7 cellular contexts compared by ENCODE assay signal in genomic region chr9:21813575-21814473, GRCh38. TPM values are rescaled to one million over a fixed set of nuclear protein-coding genes. Genes with fewer than 3 reads are reported as not detected.
DNase-seq lines count a peak whose midpoint lies in the region; ATAC-seq and TF ChIP-seq lines count a peak whose summit lies in the region.

No MANE protein-coding gene starts in this region.

- peaks cover 5 to 38% of the 10 kb centered on the region in 2 experiments; a peak in 3 of 4 replicates for H3K4me1 ChIP-seq in HCT116 (ENCODE audit: control insufficient read depth in 1 of 2, insufficient read depth in 2 of 2, low read length in 2 of 2)

- no peaks in the 10 kb centered on the region for H3K9me3 ChIP-seq in HCT116 (ENCODE audit: control insufficient read depth in 1 of 2, insufficient read depth in 1 of 2, low read depth in 1 of 2, low read length in 2 of 2)
- H3K9me3 ChIP-seq in T-helper 17 cell (ENCODE audit: control insufficient read depth, low read length, poor library complexity, severe bottlenecking), result no peaks in the 10 kb centered on the region

- no peaks in the 10 kb centered on the region for H3K9me2 ChIP-seq in HCT116 (ENCODE audit: insufficient read depth)

- H3K27ac ChIP-seq in HCT116 (ENCODE audit: low read depth, low read length), result peak overlapping the region; percentile 11

- no peaks in the 10 kb centered on the region for H3K27me3 Mint-ChIP-seq in T-helper 17 cell

- ATAC-seq in HCT116 (peak; percentile 24; the same call in 1 of the 2 replicates), T-helper 17 cell (peak; percentile 77), left colon (peak; percentile 89)

- CTCF ChIA-PET in GM10248 (lab: Yijun Ruan, JAX) (interaction anchor here (0.6 to 11.2 kb wide), 60 partner anchors 8 to 646 kb away, joined by 3 to 179 read pairs (median 4); partner anchors contain the start of genes CDKN2B and MTAP), HCT116 (lab: Charles Lee) (interaction anchor here (0.7 to 3.5 kb wide), 20 partner anchors 12 to 639 kb away, joined by 3 to 41 read pairs (median 6); partner anchors contain the start of genes CDKN2B and MTAP)

- RAD21 ChIA-PET in HCT116 (lab: Charles Lee; ENCODE audit: low non-redundant PET in 1 of 2, low total read pairs in 2 of 2, uncharacterized antibody in 2 of 2, unreplicated experiment in 2 of 2), result interaction anchor here (0.6 to 2.0 kb wide), 4 partner anchors 11 to 425 kb away, joined by 4 to 6 read pairs (median 6); partner anchors contain the start of gene CDKN2B (in 1 of the 2)

- H3K36me3 ChIP-seq in HCT116 (ENCODE audit: control insufficient read depth in 1 of 2, insufficient read depth in 2 of 2, low read length in 2 of 2), result peaks cover 71 to 89% of the 10 kb centered on the region in 2 experiments

- peak overlapping the region; percentile 45 for H3K27ac Mint-ChIP-seq in T-helper 17 cell

- peak; percentile 90 for TF ChIP-seq RAD21 in HCT116 (IDR thresholded peaks at IDR 0.05; ENCODE audit: low read depth)

- H2AFZ ChIP-seq in HCT116 (ENCODE audit: low read depth, low read length, poor library complexity, severe bottlenecking), result no peak overlapping the region

- H3K4me3 ChIP-seq in HCT116 (replicated peaks in 1 of 2; ENCODE audit: low read depth in 1 of 2, low read length in 2 of 2), result no peak overlapping the region

- peaks cover 10% of the 10 kb centered on the region for H3K4me1 Mint-ChIP-seq in T-helper 17 cell

- DNase-seq in GM10248 (ENCODE audit: extremely low spot score) (peak; percentile 44), HCT116 (ENCODE audit: low read depth, low spot score) (peak; percentile 69), NCI-H146 (lab: John Stamatoyannopoulos, UW) (peak; percentile 78), T-helper 17 cell (peak in 2 of 3 donors; percentile 27 to 48), cerebellum (ENCODE audit: low spot score) (peak; percentile 43), left colon (peak; percentile 50 to 58)
- peak in 5 of 6 experiments; percentile 34 to 68 (median 43) for DNase-seq in stimulated activated naive CD4-positive, alpha-beta T cell (lab: John Stamatoyannopoulos, UW)

- no peaks in the 10 kb centered on the region for H3K27me3 ChIP-seq in HCT116 (ENCODE audit: insufficient read depth, low read length)

- intact Hi-C loops in HCT116 (cut with micrococcal nuclease), result loop anchor here (1.0 to 5.0 kb wide), 8 partner anchors 195 to 638 kb away; partner anchors contain the start of gene CDKN2B
- intact Hi-C loops in left colon (cut with DNase I, micrococcal nuclease), result loop anchor here (5.0 to 10.0 kb wide), 4 partner anchors 193 to 638 kb away; partner anchors contain the start of gene CDKN2B (in 1 of the 2)

- TF ChIP-seq POLR2A in HCT116 (IDR thresholded peaks at IDR 0.05; ENCODE audit: borderline replicate concordance, extremely low read depth, insufficient read depth, insufficient read length), result no peak

- H3K4me3 Mint-ChIP-seq in T-helper 17 cell, result peak overlapping the region; percentile 21

- no peak overlapping the region for H3K4me2 ChIP-seq in HCT116 (ENCODE audit: low read length)

- POLR2A ChIA-PET in GM10248 (lab: Yijun Ruan, JAX) (no interaction called here), HCT116 (lab: Charles Lee) (interaction anchor here (1.6 to 2.4 kb wide), 2 partner anchors 195 to 425 kb away, joined by 6 to 7 read pairs; partner anchors contain the start of gene CDKN2B)

- no TSS peak for BruUV-seq in HCT116 (replicated peaks; lab: Mats Ljungman, UMichigan)

- H3K36me3 Mint-ChIP-seq in T-helper 17 cell (ENCODE audit: low read depth), result peaks cover 9% of the 10 kb centered on the region

- H4K20me1 ChIP-seq in HCT116 (ENCODE audit: insufficient read depth), result peaks cover 31% of the 10 kb centered on the region

- H3K79me2 ChIP-seq in HCT116 (ENCODE audit: insufficient read depth, low read length), result peaks cover 100% of the 10 kb centered on the region

- no peak overlapping the region for H3K9ac ChIP-seq in HCT116 (ENCODE audit: low read length)

- TF ChIP-seq CTCF in GM10248 (IDR thresholded peaks at IDR 0.05; ENCODE audit: control extremely low read depth, extremely low read depth, low read depth, missing control alignments) (peak; percentile 56), HCT116 (IDR thresholded peaks at IDR 0.05 in 2 of 3, conservative IDR thresholded peaks at IDR 0.05 in 1 of 3; ENCODE audit: borderline replicate concordance in 1 of 3, insufficient read depth in 1 of 3, low read depth in 2 of 3, low read length in 2 of 3) (peak; percentile 55 to 82 (median 77); a peak in 5 of 6 replicates)

TF ChIP-seq in HCT116, 20 proteins besides CTCF, POLR2A, EP300 and RAD21:
- TF ChIP-seq TCF7L2 (IDR thresholded peaks at IDR 0.05; ENCODE audit: borderline replicate concordance, extremely low read depth, insufficient read depth, insufficient read length), result peak; percentile 75
- TF ChIP-seq ZFX (IDR thresholded peaks at IDR 0.05), result no peak
TF ChIP-seq in HCT116: peak in this region for 1.

RNA-seq across cellular contexts. Expression of gene MTAP, which starts 11.4 kb away (rescaled TPM):
- total RNA-seq in HCT116 (2021; ENCODE audit: unreplicated experiment) (326 TPM), T-helper 17 cell (10 to 100 TPM; 26.2 to 28.8 TPM), cerebellum (17.7 TPM), left colon (10 to 100 TPM; 19.7 to 23.0 TPM)
- polyA plus RNA-seq in HCT116 (2012), result 76.1 and 98.0 TPM in 2 replicates

Comparison
In these comparisons a context has a peak if more than half of its experiments do, and no peak if none do; other contexts are left out.
1. ATAC-seq: peak in every context shown above with its lines; median percentile 89 in left colon; 77 in T-helper 17 cell; 24 in HCT116.
2. RNA of gene MTAP, which starts 11.4 kb away (total RNA-seq): 326 TPM in HCT116 (single experiment); 26.2 to 28.8 TPM in T-helper 17 cell, 19.7 to 23.0 TPM in left colon and 17.7 TPM in cerebellum (single experiment); every median in the first group is over 10 times any median in the second.
3. Peak in every context shown above with its lines, with median percentiles within 50 percentile points of each other: DNase-seq.